8 cellular contexts compared by ENCODE assay signal in the genomic region with DNA sequence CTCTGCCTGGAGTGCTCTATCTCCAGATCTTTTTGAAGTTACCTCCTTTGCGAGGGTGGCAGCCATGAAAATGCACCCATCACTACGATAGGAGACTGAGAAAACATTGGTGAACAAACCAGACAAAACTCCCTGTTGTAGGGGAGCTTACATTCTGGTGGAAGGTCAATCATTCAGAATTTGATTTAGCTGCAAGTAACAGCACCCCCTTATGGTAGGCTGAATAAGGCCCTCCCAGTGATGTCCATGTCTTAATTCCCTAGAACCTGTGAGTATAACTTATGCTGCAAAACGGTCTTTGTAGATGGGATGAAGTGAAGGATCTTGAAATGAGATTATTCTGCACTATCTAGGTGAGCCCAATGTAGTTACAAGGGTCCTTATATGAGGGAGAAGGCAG. TPM values are rescaled to one million over a fixed set of nuclear protein-coding genes. Genes with fewer than 3 reads are reported as not detected.
DNase-seq lines count a peak whose midpoint lies in the region; ATAC-seq, FAIRE-seq and TF ChIP-seq lines count a peak whose summit lies in the region.

No MANE protein-coding gene starts in this region.

- no peak overlapping the region for H3K27ac Mint-ChIP-seq in activated CD8-positive, alpha-beta T cell treated with anti-CD3 and anti-CD28 coated beads, Interleukin-2, amount 10 ng/mL, durations not matched to agents 7 days and 5 days

- ATAC-seq in activated CD8-positive, alpha-beta T cell treated with anti-CD3 and anti-CD28 coated beads, Interleukin-2, amount 10 ng/mL, durations not matched to agents 7 days and 5 days = peak; percentile 33
- peak; percentile 92 to 94 (median 94) for ATAC-seq in right lobe of liver

- intact Hi-C loops in right lobe of liver (cut with DNase I) = loop anchor here in 1 of 2 donors (10.0 kb wide), 1 partner anchor 150 kb away; no protein-coding TSS in a partner anchor

- H3K4me1 ChIP-seq in right lobe of liver = no peaks in the 10 kb centered on the region

- no peaks in the 10 kb centered on the region for H3K36me3 ChIP-seq in right lobe of liver

- WGBS in right lobe of liver (ENCODE audit: insufficient coverage, low coverage, low lambda C conversion rate, missing lambda C conversion rate) = 6% methylated on average over 3 of the region's 3 CpGs

- TF ChIP-seq CTCF in 22Rv1 (IDR thresholded peaks at IDR 0.05) (peak; percentile 49), GM12875 (IDR thresholded peaks at IDR 0.05; ENCODE audit: borderline replicate concordance, insufficient read depth, low read depth, low read length) (peak; percentile 76), right lobe of liver (IDR thresholded peaks at IDR 0.05) (peak; percentile 62 to 77 (median 68))

- peak; percentile 43 for DNase-seq in HTR-8/SVneo (ENCODE audit: insufficient read length, low spot score)
- peak; percentile 25 for DNase-seq in activated CD8-positive, alpha-beta T cell treated with anti-CD3 and anti-CD28 coated beads, Interleukin-2, amount 10 ng/mL, durations not matched to agents 7 days and 5 days
- DNase-seq in right lobe of liver = no peak
- DNase-seq in mucosa of gallbladder (ENCODE audit: low spot score) = no peak
- DNase-seq in effector CD4-positive, alpha-beta T cell = no peak
- DNase-seq in HPDE6-E6E7 (ENCODE audit: extremely low spot score) = no peak

- peak; percentile 36 for FAIRE-seq in HTR-8/SVneo (lab: Jason Lieb, UNC)

- POLR2A ChIA-PET in activated CD8-positive, alpha-beta T cell treated with anti-CD3 and anti-CD28 coated beads, Interleukin-2, amount 10 ng/mL, durations not matched to agents 7 days and 5 days (lab: Charles Lee) = interaction anchor here (1.1 kb wide), 1 partner anchor 147 kb away, joined by 3 read pairs; no protein-coding TSS in a partner anchor

- CTCF ChIA-PET in activated CD8-positive, alpha-beta T cell treated with anti-CD3 and anti-CD28 coated beads, Interleukin-2, amount 10 ng/mL, durations not matched to agents 7 days and 5 days (lab: Charles Lee) = interaction anchor here (0.6 to 3.4 kb wide), 13 partner anchors 9 to 349 kb away, joined by 3 to 31 read pairs (median 5); no protein-coding TSS in a partner anchor

- no peaks in the 10 kb centered on the region for H3K9me3 ChIP-seq in right lobe of liver

- no peak overlapping the region for H3K27ac ChIP-seq in 22Rv1
- no peak overlapping the region for H3K27ac ChIP-seq in right lobe of liver

- no peaks in the 10 kb centered on the region for H3K27me3 Mint-ChIP-seq in activated CD8-positive, alpha-beta T cell treated with anti-CD3 and anti-CD28 coated beads, Interleukin-2, amount 10 ng/mL, durations not matched to agents 7 days and 5 days (ENCODE audit: low read depth)

- no peaks in the 10 kb centered on the region for H3K36me3 Mint-ChIP-seq in activated CD8-positive, alpha-beta T cell treated with anti-CD3 and anti-CD28 coated beads, Interleukin-2, amount 10 ng/mL, durations not matched to agents 7 days and 5 days (ENCODE audit: low read depth)

- H3K4me3 ChIP-seq in GM12875 (ENCODE audit: low read depth, low read length) (no peak overlapping the region), right lobe of liver (no peak overlapping the region)

- H3K4me1 Mint-ChIP-seq in activated CD8-positive, alpha-beta T cell treated with anti-CD3 and anti-CD28 coated beads, Interleukin-2, amount 10 ng/mL, durations not matched to agents 7 days and 5 days (ENCODE audit: low read depth) = peaks cover 15% of the 10 kb centered on the region

- no peaks in the 10 kb centered on the region for H3K9me3 Mint-ChIP-seq in activated CD8-positive, alpha-beta T cell treated with anti-CD3 and anti-CD28 coated beads, Interleukin-2, amount 10 ng/mL, durations not matched to agents 7 days and 5 days (ENCODE audit: insufficient read depth)

- no peaks in the 10 kb centered on the region for H3K27me3 ChIP-seq in right lobe of liver

- H3K4me3 Mint-ChIP-seq in activated CD8-positive, alpha-beta T cell treated with anti-CD3 and anti-CD28 coated beads, Interleukin-2, amount 10 ng/mL, durations not matched to agents 7 days and 5 days = no peak overlapping the region

- TF ChIP-seq POLR2A in right lobe of liver (IDR thresholded peaks at IDR 0.05) = no peak

RNA-seq across cellular contexts. Expression of a gene that starts 5.6 kb away (rescaled TPM):
- total RNA-seq in activated CD8-positive, alpha-beta T cell treated with anti-CD3 and anti-CD28 coated beads, Interleukin-2, amount 10 ng/mL, durations not matched to agents 7 days and 5 days = 1 to 10 TPM; 2.7 to 3.4 TPM
- 1 to 10 TPM; 1.5 to 4.2 (median 3.0) TPM for total RNA-seq in right lobe of liver
- total RNA-seq in mucosa of gallbladder = 3.8 TPM

Comparison
In these comparisons a context has a peak if more than half of its experiments do, and no peak if none do; other contexts are left out.
1. DNase-seq: peak in HTR-8/SVneo (single experiment) and activated CD8-positive, alpha-beta T cell treated with anti-CD3 and anti-CD28 coated beads, Interleukin-2, amount 10 ng/mL, durations not matched to agents 7 days and 5 days (single experiment); none in right lobe of liver (0 of 3), mucosa of gallbladder (single experiment), effector CD4-positive, alpha-beta T cell (single experiment) and HPDE6-E6E7 (single experiment).
2. Peak in every context shown above with its lines, with median percentiles within 50 percentile points of each other: CTCF ChIP-seq.